ENCODE assay signal across 17 cellular contexts in the genomic region with DNA sequence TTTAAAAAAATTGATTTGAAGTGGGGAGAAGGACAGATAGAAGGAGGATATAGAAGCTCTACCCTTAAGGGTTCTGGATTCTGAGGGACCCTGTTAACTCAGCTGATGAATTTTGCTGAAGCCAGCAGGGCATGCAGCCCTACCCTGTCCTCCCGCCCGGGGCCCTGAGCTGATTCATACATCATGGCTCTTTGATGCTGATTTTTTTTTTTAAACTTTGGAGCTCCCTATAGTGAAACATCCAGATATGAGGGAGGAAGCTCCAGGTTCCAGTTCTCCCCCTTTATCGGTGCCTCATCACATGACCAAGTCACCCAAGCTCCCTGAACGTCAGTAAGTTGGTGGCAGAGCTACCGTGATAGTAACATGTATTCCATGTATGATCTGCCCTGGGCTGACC. TPM values are rescaled to one million over a fixed set of nuclear protein-coding genes. Genes with fewer than 3 reads are reported as not detected.
DNase-seq lines count a peak whose midpoint lies in the region; ATAC-seq and TF ChIP-seq lines count a peak whose summit lies in the region.
"Had no signal": no experiment of that assay in that cellular context is flagged by ENCODE, and none has a peak within 500 bp of the region (broad histone marks: within the 10 kb centered on the region; RNA-seq: fewer than 3 reads in every experiment).

No MANE protein-coding gene starts in this region.

- no peaks in the 10 kb centered on the region for H3K27me3 ChIP-seq in adrenal gland
- H3K27me3 ChIP-seq in gastrocnemius medialis: no peaks in the 10 kb centered on the region
- H3K27me3 ChIP-seq in testis: no peaks in the 10 kb centered on the region

- H3K36me3 ChIP-seq in adrenal gland (replicated peaks in 1 of 2) (peaks cover 0 to 40% of the 10 kb centered on the region in 2 donors), gastrocnemius medialis (peaks cover 0 to 12% of the 10 kb centered on the region in 2 donors), testis (ENCODE audit: low read depth, missing control alignments) (no peaks in the 10 kb centered on the region)

- H3K9me3 ChIP-seq in adrenal gland (replicated peaks in 1 of 3) (no peaks in the 10 kb centered on the region), gastrocnemius medialis (no peaks in the 10 kb centered on the region), testis (no peaks in the 10 kb centered on the region)

- ATAC-seq in gastrocnemius medialis (no peak), HG02798 (IDR thresholded peaks at IDR 0.05; ENCODE audit: poor library complexity, unreplicated experiment) (no peak)
- ATAC-seq: CD8-positive, alpha-beta T cell; HepG2; natural killer cell had no signal

- in situ Hi-C loops in gastrocnemius medialis (cut with MboI; ENCODE audit: low sequenced_read_pairs in 4 of 4): loop anchor here (5.0 to 10.0 kb wide), 3 partner anchors 54 to 82 kb away; no protein-coding TSS in a partner anchor

- 14 to 22% (median 21%) methylated on average over 5 of the region's 5 CpGs for WGBS in adrenal gland, 4 donors
- WGBS in testis, 2 donors: 28 to 29% methylated on average over 5 of the region's 5 CpGs

- H3K4me1 ChIP-seq in adrenal gland (replicated peaks in 1 of 2) (peaks cover 15 to 46% of the 10 kb centered on the region in 2 donors), gastrocnemius medialis (peaks cover 28 to 29% of the 10 kb centered on the region in 2 donors), testis (peaks cover 33% of the 10 kb centered on the region)

- H3K27ac ChIP-seq in adrenal gland: peak overlapping the region in 2 of 5 donors; percentile 21 to 48
- peak overlapping the region in 3 of 4 donors; percentile 15 to 45 (median 35) for H3K27ac ChIP-seq in gastrocnemius medialis
- peak overlapping the region in 1 of 2 donors; percentile 48 for H3K27ac ChIP-seq in testis

- TF ChIP-seq CTCF in adrenal gland (IDR thresholded peaks at IDR 0.05) (no peak), fibroblast of pulmonary artery (IDR thresholded peaks at IDR 0.05; ENCODE audit: low read length, missing control alignments) (peak; percentile 0), gastrocnemius medialis (IDR thresholded peaks at IDR 0.05 in 4 of 5, conservative IDR thresholded peaks at IDR 0.05 in 1 of 5) (no peak), testis (IDR thresholded peaks at IDR 0.05) (no peak)

- no peak overlapping the region for H3K4me3 ChIP-seq in adrenal gland
- H3K4me3 ChIP-seq in fibroblast of pulmonary artery (replicated peaks; ENCODE audit: low read depth, low read length): no peak overlapping the region
- H3K4me3 ChIP-seq in gastrocnemius medialis: no peak overlapping the region
- H3K4me3 ChIP-seq in testis: no peak overlapping the region

- DNase-seq in GM03348 (ENCODE audit: low spot score) (peak; percentile 71), adrenal gland (peak in 4 of 7 donors; percentile 49 to 66 (median 57)), fibroblast of pulmonary artery (ENCODE audit: low read depth) (peak; percentile 64), gastrocnemius medialis (no peak), AML-193 (lab: John Stamatoyannopoulos, UW) (no peak), testis (no peak)
- DNase-seq in stimulated activated naive CD4-positive, alpha-beta T cell treated with Interleukin-2 at 50 U/mL for 16 hours (lab: John Stamatoyannopoulos, UW): no peak
- DNase-seq: activated CD4-positive, alpha-beta T cell treated with anti-CD3 and anti-CD28 coated beads, Interleukin-2, amount 50 U/mL, for 48 hours; CD8-positive, alpha-beta T cell; cortex of kidney; natural killer cell; NCI-H2029; NK-92 treated with Interleukin-12 subunit alpha and Interleukin-12 subunit beta, amount 100 ng/mL, for 24 hours; small intestine; T-helper 1 cell had no signal

- TF ChIP-seq POLR2A in adrenal gland (IDR thresholded peaks at IDR 0.05): no peak
- no peak for TF ChIP-seq POLR2A in gastrocnemius medialis (IDR thresholded peaks at IDR 0.05)
- no peak for TF ChIP-seq POLR2A in testis (IDR thresholded peaks at IDR 0.05)

- intact Hi-C loops in adrenal gland (cut with DNase I): no loop called here
- intact Hi-C loops in gastrocnemius medialis (cut with DNase I; ENCODE audit: low total_unique reads): loop anchor here (5.0 kb wide), 1 partner anchor 42 kb away; no protein-coding TSS in a partner anchor
- intact Hi-C loops in testis (cut with DNase I; ENCODE audit: low total_unique reads): no loop called here

RNA-seq across cellular contexts. Expression of a gene that starts 26.1 kb away (rescaled TPM):
- total RNA-seq in adrenal gland (1,000 to 10,000 TPM in 4 of 8 donors, 100 to 1,000 TPM in 4; 478 to 3,013 (median 1,213) TPM), gastrocnemius medialis (100 to 1,000 TPM in 3 of 4 donors, 10 to 100 TPM in 1; 87.7 to 209 (median 163) TPM), testis (1,000 to 10,000 TPM; 1,884 to 2,585 TPM)
- polyA plus RNA-seq in adrenal gland (1,000 to 10,000 TPM in 1 of 3 donors, 100 to 1,000 TPM in 2; 145 to 2,674 (median 298) TPM), testis (ENCODE audit: insufficient read depth, low read depth, low replicate concordance) (3,080 TPM)

Comparison
In these comparisons a context has a peak if more than half of its experiments do, and no peak if none do; other contexts are left out.
1. DNase-seq: peak in GM03348 (single experiment), adrenal gland (4 of 7) and fibroblast of pulmonary artery (single experiment); none in gastrocnemius medialis (0 of 2), AML-193 (0 of 2), stimulated activated naive CD4-positive, alpha-beta T cell treated with Interleukin-2 at 50 U/mL for 16 hours (single experiment) and testis (single experiment).